ENCODE assay signal across 22 cellular contexts in genomic region chr15:57302640-57303257, GRCh38.
A peak's percentile ranks its signal among the peaks of the same experiment; 100 is the strongest.
DNase-seq lines count a peak whose midpoint lies in the region; ATAC-seq and TF ChIP-seq lines count a peak whose summit lies in the region.
"Had no signal": no experiment of that assay in that cellular context is flagged by ENCODE, and none has a peak within 500 bp of the region (broad histone marks: within the 10 kb centered on the region; RNA-seq: fewer than 3 reads in every experiment).

No MANE protein-coding gene starts in this region.

- no peaks in the 10 kb centered on the region for H3K79me2 ChIP-seq in mammary epithelial cell (ENCODE audit: insufficient read depth, low read length)

- H3K36me3 ChIP-seq in RWPE2 (ENCODE audit: low read depth) (no peaks in the 10 kb centered on the region), mammary epithelial cell (ENCODE audit: insufficient read depth, low read length) (no peaks in the 10 kb centered on the region)
- H3K36me3 ChIP-seq: ascending aorta, esophagus muscularis mucosa had no signal

- H3K4me3 ChIP-seq in HL-60 (replicated peaks; ENCODE audit: insufficient read depth, low read length) (peak overlapping the region; percentile 76), RWPE2 (ENCODE audit: severe bottlenecking) (no peak overlapping the region), mammary epithelial cell (replicated peaks in 1 of 3; ENCODE audit: insufficient read depth in 1 of 3, low read depth in 2 of 3, low read length in 3 of 3) (no peak overlapping the region)
- H3K4me3 ChIP-seq: ascending aorta, esophagus muscularis mucosa, testis had no signal

- H2AFZ ChIP-seq in mammary epithelial cell (ENCODE audit: low read depth, low read length), result no peak overlapping the region

- 65% methylated on average over 9 of the region's 9 CpGs for WGBS in mammary epithelial cell (ENCODE audit: low coverage, missing lambda C conversion rate)

- ATAC-seq in RWPE2 (ENCODE audit: low read depth) (no peak), GM19455 (IDR thresholded peaks at IDR 0.05; ENCODE audit: unreplicated experiment) (no peak)

- no peaks in the 10 kb centered on the region for H3K4me1 ChIP-seq in RWPE2 (ENCODE audit: insufficient read depth, poor library complexity, severe bottlenecking)
- peaks cover 12% of the 10 kb centered on the region for H3K4me1 ChIP-seq in mammary epithelial cell (ENCODE audit: insufficient read depth, low read length)
- H3K4me1 ChIP-seq: testis had no signal

- H3K27ac Mint-ChIP-seq in osteocyte (ENCODE audit: unreplicated experiment), result no peak overlapping the region
- H3K27ac Mint-ChIP-seq in activated T-helper 1 cell treated with anti-CD3 and anti-CD28 coated beads, Interleukin-12 subunit alpha, Interleukin-12 subunit beta, Interleukin-2, Interleukin-4 antibody, amounts not matched to agents 30 ng/mL and 10 ng/mL and 1 ng/mL, durations not matched to agents 14 hours and 24 hours and 36 hours, result no peak overlapping the region
- H3K27ac Mint-ChIP-seq: activated naive CD4-positive, alpha-beta T cell treated with anti-CD3 and anti-CD28 coated beads for 36 hours; nephron had no signal

- H3K27ac ChIP-seq in HL-60 (replicated peaks) (peak overlapping the region; percentile 91), RWPE2 (ENCODE audit: poor library complexity, severe bottlenecking) (no peak overlapping the region), mammary epithelial cell (ENCODE audit: insufficient read depth, low read depth, low read length) (no peak overlapping the region)
- H3K27ac ChIP-seq: ascending aorta, esophagus muscularis mucosa, testis had no signal

- in situ Hi-C loops in mammary epithelial cell (cut with MboI; ENCODE audit: low sequenced_read_pairs in 2 of 2), result loop anchor here (5.0 to 25.0 kb wide), 4 partner anchors 155 to 808 kb away; no protein-coding TSS in a partner anchor

- no peaks in the 10 kb centered on the region for H3K9me3 ChIP-seq in RWPE2 (ENCODE audit: severe bottlenecking)
- no peaks in the 10 kb centered on the region for H3K9me3 ChIP-seq in mammary epithelial cell (replicated peaks; ENCODE audit: insufficient read depth, low read length)
- H3K9me3 ChIP-seq: ascending aorta, esophagus muscularis mucosa, testis had no signal

- no TSS peak for BruUV-seq in mammary epithelial cell (replicated peaks; lab: Mats Ljungman, UMichigan)

- no peak for TF ChIP-seq CTCF in HL-60 (IDR thresholded peaks at IDR 0.05; ENCODE audit: insufficient read depth, low read length)
- TF ChIP-seq CTCF in RWPE2 (IDR thresholded peaks at IDR 0.05; ENCODE audit: poor library complexity, severe bottlenecking), result no peak
- TF ChIP-seq CTCF in osteocyte (IDR thresholded peaks at IDR 0.05), result no peak
- no peak for TF ChIP-seq CTCF in mammary epithelial cell (conservative IDR thresholded peaks at IDR 0.05 in 1 of 2, IDR thresholded peaks at IDR 0.05 in 1 of 2; ENCODE audit: extremely low read depth in 1 of 2, insufficient read depth in 1 of 2, low read depth in 1 of 2, low read length in 2 of 2)

- CTCF ChIA-PET in mammary epithelial cell (lab: Charles Lee; ENCODE audit: low non-redundant PET), result no interaction called here

- intact Hi-C loops in activated T-helper 1 cell treated with anti-CD3 and anti-CD28 coated beads, Interleukin-12 subunit alpha, Interleukin-12 subunit beta, Interleukin-2, Interleukin-4 antibody, amounts not matched to agents 30 ng/mL and 10 ng/mL and 1 ng/mL, durations not matched to agents 14 hours and 24 hours and 36 hours (cut with micrococcal nuclease), result loop anchor here (10.0 kb wide), 1 partner anchor 418 kb away; no protein-coding TSS in a partner anchor
- intact Hi-C loops in mammary epithelial cell (cut with micrococcal nuclease), result no loop called here

- H4K20me1 ChIP-seq in mammary epithelial cell (ENCODE audit: insufficient read depth, low read length), result no peaks in the 10 kb centered on the region

- H3K9ac ChIP-seq in mammary epithelial cell (ENCODE audit: insufficient read depth, low read length), result no peak overlapping the region

- peaks cover 17% of the 10 kb centered on the region for H3K4me1 Mint-ChIP-seq in osteocyte (ENCODE audit: unreplicated experiment)
- peaks cover 4% of the 10 kb centered on the region for H3K4me1 Mint-ChIP-seq in activated T-helper 1 cell treated with anti-CD3 and anti-CD28 coated beads, Interleukin-12 subunit alpha, Interleukin-12 subunit beta, Interleukin-2, Interleukin-4 antibody, amounts not matched to agents 30 ng/mL and 10 ng/mL and 1 ng/mL, durations not matched to agents 14 hours and 24 hours and 36 hours (ENCODE audit: low read depth)

- dilution Hi-C loops in mammary epithelial cell (cut with HindIII; ENCODE audit: low sequenced_read_pairs), result no loop called here

- no peak overlapping the region for H3K4me2 ChIP-seq in mammary epithelial cell (ENCODE audit: insufficient read depth, low read depth, low read length)

- H3K4me3 Mint-ChIP-seq in osteocyte (ENCODE audit: unreplicated experiment), result no peak overlapping the region
- H3K4me3 Mint-ChIP-seq in activated T-helper 1 cell treated with anti-CD3 and anti-CD28 coated beads, Interleukin-12 subunit alpha, Interleukin-12 subunit beta, Interleukin-2, Interleukin-4 antibody, amounts not matched to agents 30 ng/mL and 10 ng/mL and 1 ng/mL, durations not matched to agents 14 hours and 24 hours and 36 hours, result no peak overlapping the region
- H3K4me3 Mint-ChIP-seq: activated naive CD4-positive, alpha-beta T cell treated with anti-CD3 and anti-CD28 coated beads for 36 hours; nephron had no signal

- no peaks in the 10 kb centered on the region for H3K27me3 ChIP-seq in HL-60 (ENCODE audit: insufficient read depth, poor library complexity, severe bottlenecking)
- no peaks in the 10 kb centered on the region for H3K27me3 ChIP-seq in RWPE2 (ENCODE audit: insufficient read depth, poor library complexity, severe bottlenecking)
- H3K27me3 ChIP-seq in mammary epithelial cell (ENCODE audit: insufficient read depth, low read length), result no peaks in the 10 kb centered on the region
- H3K27me3 ChIP-seq: ascending aorta, esophagus muscularis mucosa, testis had no signal

- H3K36me3 Mint-ChIP-seq in osteocyte (ENCODE audit: unreplicated experiment), result no peaks in the 10 kb centered on the region
- H3K36me3 Mint-ChIP-seq in activated T-helper 1 cell treated with anti-CD3 and anti-CD28 coated beads, Interleukin-12 subunit alpha, Interleukin-12 subunit beta, Interleukin-2, Interleukin-4 antibody, amounts not matched to agents 30 ng/mL and 10 ng/mL and 1 ng/mL, durations not matched to agents 14 hours and 24 hours and 36 hours (ENCODE audit: low read depth), result no peaks in the 10 kb centered on the region

- H3K9me3 Mint-ChIP-seq in osteocyte (ENCODE audit: unreplicated experiment), result no peaks in the 10 kb centered on the region
- no peaks in the 10 kb centered on the region for H3K9me3 Mint-ChIP-seq in activated T-helper 1 cell treated with anti-CD3 and anti-CD28 coated beads, Interleukin-12 subunit alpha, Interleukin-12 subunit beta, Interleukin-2, Interleukin-4 antibody, amounts not matched to agents 30 ng/mL and 10 ng/mL and 1 ng/mL, durations not matched to agents 14 hours and 24 hours and 36 hours
- H3K9me3 Mint-ChIP-seq: activated naive CD4-positive, alpha-beta T cell treated with anti-CD3 and anti-CD28 coated beads for 36 hours; nephron had no signal

- DNase-seq in activated CD8-positive, alpha-beta memory T cell treated with anti-CD3 and anti-CD28 coated beads for 24 hours, result peak; percentile 37
- DNase-seq in activated CD8-positive, alpha-beta memory T cell treated with anti-CD3 and anti-CD28 coated beads, Interleukin-2, amount 50 U/mL, for 48 hours, result no peak
- DNase-seq in HL-60 (ENCODE audit: low read depth in 1 of 2, low spot score in 1 of 2) (peak; percentile 52 to 58), RWPE2 (ENCODE audit: low spot score) (peak; percentile 38), osteocyte (ENCODE audit: extremely low spot score, unreplicated experiment) (peak; percentile 42), mammary epithelial cell (no peak)
- no peak for DNase-seq in activated T-helper 1 cell treated with anti-CD3 and anti-CD28 coated beads, Interleukin-12 subunit alpha, Interleukin-12 subunit beta, Interleukin-2, Interleukin-4 antibody, amounts not matched to agents 30 ng/mL and 10 ng/mL and 1 ng/mL, durations not matched to agents 14 hours and 24 hours and 36 hours (ENCODE audit: low spot score)
- DNase-seq: activated CD4-positive, alpha-beta T cell treated with anti-CD3 and anti-CD28 coated beads, Interleukin-2, amount 50 U/mL, for 1 hour; activated naive CD4-positive, alpha-beta T cell treated with anti-CD3 and anti-CD28 coated beads for 36 hours; DMS79; effector memory CD4-positive, alpha-beta T cell; GOT3; mesendoderm; NCI-H1417; NCI-H2171; stimulated activated CD8-positive, alpha-beta memory T cell treated with anti-CD3 and anti-CD28 coated beads, Interleukin-4, amount 100 ng/mL, for 48 hours; T-helper 1 cell; testis had no signal

- H3K27me3 Mint-ChIP-seq in osteocyte (ENCODE audit: unreplicated experiment), result no peaks in the 10 kb centered on the region
- H3K27me3 Mint-ChIP-seq in activated T-helper 1 cell treated with anti-CD3 and anti-CD28 coated beads, Interleukin-12 subunit alpha, Interleukin-12 subunit beta, Interleukin-2, Interleukin-4 antibody, amounts not matched to agents 30 ng/mL and 10 ng/mL and 1 ng/mL, durations not matched to agents 14 hours and 24 hours and 36 hours (ENCODE audit: insufficient read depth), result peaks cover 2% of the 10 kb centered on the region

Comparison
In these comparisons a context has a peak if more than half of its experiments do, and no peak if none do; other contexts are left out.
1. DNase-seq: peak in activated CD8-positive, alpha-beta memory T cell treated with anti-CD3 and anti-CD28 coated beads for 24 hours (single experiment), HL-60 (2 of 2), RWPE2 (single experiment) and osteocyte (single experiment); none in activated CD8-positive, alpha-beta memory T cell treated with anti-CD3 and anti-CD28 coated beads, Interleukin-2, amount 50 U/mL, for 48 hours (single experiment), activated T-helper 1 cell treated with anti-CD3 and anti-CD28 coated beads, Interleukin-12 subunit alpha, Interleukin-12 subunit beta, Interleukin-2, Interleukin-4 antibody, amounts not matched to agents 30 ng/mL and 10 ng/mL and 1 ng/mL, durations not matched to agents 14 hours and 24 hours and 36 hours (single experiment) and mammary epithelial cell (single experiment).